ENCODE assay signal across 1 cellular context in the genomic region with DNA sequence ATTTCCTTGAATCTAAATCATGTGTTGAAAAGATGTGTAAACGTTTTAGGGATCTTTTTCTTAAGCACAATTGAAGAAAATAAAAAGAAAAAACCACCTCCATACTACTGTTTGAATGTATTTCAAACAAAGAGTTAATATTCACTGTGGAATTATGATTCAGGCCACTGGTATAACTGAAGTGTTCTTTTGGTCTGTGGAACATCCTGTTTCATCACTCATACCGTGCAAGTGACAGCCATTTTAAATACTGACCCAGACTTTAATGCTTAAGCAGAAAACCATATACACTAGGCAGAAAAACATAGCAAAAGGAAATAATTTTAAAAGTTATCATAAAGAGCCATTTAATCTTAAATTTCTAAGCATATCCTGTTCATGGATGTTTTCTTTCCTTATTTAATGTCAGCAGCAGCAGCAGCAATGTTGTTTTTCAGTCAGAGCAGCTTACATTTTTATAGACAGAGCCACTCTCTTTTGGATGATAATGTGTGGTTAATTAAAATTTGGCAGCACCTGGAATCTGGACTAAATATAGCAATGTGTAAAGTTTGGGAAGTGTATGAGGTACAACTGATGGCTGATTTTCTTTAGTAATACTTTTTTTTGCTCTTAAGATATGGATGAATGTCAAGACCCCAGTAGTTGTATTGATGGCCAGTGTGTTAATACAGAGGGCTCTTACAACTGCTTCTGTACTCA.
TF ChIP-seq lines count a peak whose summit lies in the region.

No MANE protein-coding gene starts in this region.

TF ChIP-seq in SK-N-SH treated with all-trans-retinoic acid at 6 μM for 48 hours, 23 proteins besides CTCF, POLR2A, EP300 and RAD21 (continued from another document):
- TF ChIP-seq, protein P1, sequence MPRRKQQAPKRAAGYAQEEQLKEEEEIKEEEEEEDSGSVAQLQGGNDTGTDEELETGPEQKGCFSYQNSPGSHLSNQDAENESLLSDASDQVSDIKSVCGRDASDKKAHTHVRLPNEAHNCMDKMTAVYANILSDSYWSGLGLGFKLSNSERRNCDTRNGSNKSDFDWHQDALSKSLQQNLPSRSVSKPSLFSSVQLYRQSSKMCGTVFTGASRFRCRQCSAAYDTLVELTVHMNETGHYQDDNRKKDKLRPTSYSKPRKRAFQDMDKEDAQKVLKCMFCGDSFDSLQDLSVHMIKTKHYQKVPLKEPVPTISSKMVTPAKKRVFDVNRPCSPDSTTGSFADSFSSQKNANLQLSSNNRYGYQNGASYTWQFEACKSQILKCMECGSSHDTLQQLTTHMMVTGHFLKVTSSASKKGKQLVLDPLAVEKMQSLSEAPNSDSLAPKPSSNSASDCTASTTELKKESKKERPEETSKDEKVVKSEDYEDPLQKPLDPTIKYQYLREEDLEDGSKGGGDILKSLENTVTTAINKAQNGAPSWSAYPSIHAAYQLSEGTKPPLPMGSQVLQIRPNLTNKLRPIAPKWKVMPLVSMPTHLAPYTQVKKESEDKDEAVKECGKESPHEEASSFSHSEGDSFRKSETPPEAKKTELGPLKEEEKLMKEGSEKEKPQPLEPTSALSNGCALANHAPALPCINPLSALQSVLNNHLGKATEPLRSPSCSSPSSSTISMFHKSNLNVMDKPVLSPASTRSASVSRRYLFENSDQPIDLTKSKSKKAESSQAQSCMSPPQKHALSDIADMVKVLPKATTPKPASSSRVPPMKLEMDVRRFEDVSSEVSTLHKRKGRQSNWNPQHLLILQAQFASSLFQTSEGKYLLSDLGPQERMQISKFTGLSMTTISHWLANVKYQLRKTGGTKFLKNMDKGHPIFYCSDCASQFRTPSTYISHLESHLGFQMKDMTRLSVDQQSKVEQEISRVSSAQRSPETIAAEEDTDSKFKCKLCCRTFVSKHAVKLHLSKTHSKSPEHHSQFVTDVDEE (CRISPR knock-in tag; IDR thresholded peaks at IDR 0.05), result no peak
- TF ChIP-seq CSDC2 (CRISPR knock-in tag; IDR thresholded peaks at IDR 0.05) (no peak), GLIS3 (CRISPR knock-in tag; IDR thresholded peaks at IDR 0.05) (no peak), ZNF70 (CRISPR knock-in tag; IDR thresholded peaks at IDR 0.05) (no peak), RARB (CRISPR knock-in tag; IDR thresholded peaks at IDR 0.05) (no peak)
